Comparison of ENCODE assay signal across 19 cellular contexts in genomic region chr12:129115558-129115957, GRCh38.
DNase-seq lines count a peak whose midpoint lies in the region; FAIRE-seq and TF ChIP-seq lines count a peak whose summit lies in the region.
"Had no signal": no experiment of that assay in that cellular context is flagged by ENCODE, and none has a peak within 500 bp of the region (broad histone marks: within the 10 kb centered on the region; RNA-seq: fewer than 3 reads in every experiment).

No MANE protein-coding gene starts in this region.

- no peaks in the 10 kb centered on the region for H3K27me3 ChIP-seq in bronchial epithelial cell (ENCODE audit: control insufficient read depth, insufficient read depth, low read length)
- H3K27me3 ChIP-seq: BLaER1 treated with 17β-estradiol and CSF1 and Interleukin-3, amounts not matched to agents 10 nM and 100 nM had no signal

- peak; percentile 81 for FAIRE-seq in bronchial epithelial cell (lab: Jason Lieb, UNC)
- FAIRE-seq: A549, D721Med, GM12878, GM12892, GM18507 had no signal

- no peak for TF ChIP-seq CTCF in bronchial epithelial cell (IDR thresholded peaks at IDR 0.05; ENCODE audit: insufficient read depth, low read length, severe bottlenecking)

- H3K4me3 ChIP-seq in bronchial epithelial cell (ENCODE audit: low read depth, low read length): no peak overlapping the region
- H3K4me3 ChIP-seq: A549; BLaER1 treated with 17β-estradiol and CSF1 and Interleukin-3, amounts not matched to agents 10 nM and 100 nM; GM12878 had no signal

- H3K36me3 ChIP-seq in bronchial epithelial cell (ENCODE audit: control insufficient read depth, insufficient read depth, low read length): no peaks in the 10 kb centered on the region
- H3K36me3 ChIP-seq: BLaER1 treated with 17β-estradiol and CSF1 and Interleukin-3, amounts not matched to agents 10 nM and 100 nM had no signal

- DNase-seq in DMS53 (lab: John Stamatoyannopoulos, UW) (peak; percentile 20), DMS53 treated with DMSO at 0.1 percent for 48 hours (lab: John Stamatoyannopoulos, UW; ENCODE audit: unreplicated experiment) (no peak), bronchial epithelial cell (ENCODE audit: low read depth) (no peak), islet precursor cell (peak; percentile 64), DMS79 (lab: John Stamatoyannopoulos, UW) (no peak)
- DNase-seq: AML-193; Caco-2; Calu3; CD4-positive, alpha-beta T cell; CD8-positive, alpha-beta T cell; DND-41; EL; GDM1 had no signal

Comparison
In these comparisons a context has a peak if more than half of its experiments do, and no peak if none do; other contexts are left out.
1. DNase-seq: peak in DMS53 (single experiment) and islet precursor cell (single experiment); none in DMS53 treated with DMSO at 0.1 percent for 48 hours (single experiment), bronchial epithelial cell (single experiment) and DMS79 (single experiment).